In the genomic region with DNA sequence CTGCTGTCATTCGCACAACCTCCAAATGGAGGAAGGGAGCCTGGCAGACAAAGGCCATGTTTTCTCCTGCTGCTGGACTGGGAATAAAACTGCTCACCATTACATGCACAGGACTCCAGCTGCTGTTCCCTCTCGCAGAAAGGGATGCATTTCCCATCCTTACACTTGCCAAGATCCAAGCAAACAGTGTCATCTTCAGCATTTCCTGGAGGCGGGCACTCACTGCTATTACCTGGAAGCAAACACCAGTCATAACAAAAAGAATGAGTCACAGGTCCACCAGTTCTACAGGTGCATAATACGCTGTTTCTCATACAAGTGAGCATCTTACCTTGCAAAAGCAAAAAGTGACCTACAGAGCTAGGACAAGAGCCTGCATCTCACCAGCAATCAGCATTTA, we compare ENCODE assay signal across 1 cellular context.
TF ChIP-seq lines count a peak whose summit lies in the region.

No MANE protein-coding gene starts in this region.

TF ChIP-seq in K562, 482 proteins besides CTCF, POLR2A, EP300 and RAD21:
- TF ChIP-seq DPF2 (IDR thresholded peaks at IDR 0.05) (no peak), ZNF212 (CRISPR knock-in tag; IDR thresholded peaks at IDR 0.05) (no peak), NFIC (IDR thresholded peaks at IDR 0.05) (0 out of 2 replicates have a peak, but pooled peaks have one; percentile 27), SIN3A (IDR thresholded peaks at IDR 0.05; ENCODE audit: borderline replicate concordance in 2 of 2, control insufficient read depth in 1 of 2, low read depth in 2 of 2, low read length in 2 of 2) (no peak), MTA2 (IDR thresholded peaks at IDR 0.05; ENCODE audit: low read depth) (no peak)
